ENCODE assay signal across 23 cellular contexts in genomic region chr10:114311023-114311422, GRCh38.
"Had no signal": no experiment of that assay in that cellular context is flagged by ENCODE, and none has a peak within 500 bp of the region (broad histone marks: within the 10 kb centered on the region; RNA-seq: fewer than 3 reads in every experiment).

No MANE protein-coding gene starts in this region.

- H3K4me3 ChIP-seq: ascending aorta, body of pancreas, K562, Peyer's patch, SJSA1 had no signal

- H3K36me3 ChIP-seq: SJSA1 had no signal

- H3K27me3 ChIP-seq: ascending aorta, body of pancreas, Peyer's patch, SJSA1 had no signal

- H3K9me3 ChIP-seq: ascending aorta, body of pancreas, Peyer's patch, SJSA1 had no signal

- ATAC-seq: activated CD8-positive, alpha-beta T cell treated with anti-CD3 and anti-CD28 coated beads for 36 hours; activated naive CD4-positive, alpha-beta T cell treated with anti-CD3 and anti-CD28 coated beads, Interleukin-2, amount 50 U/mL, for 72 hours; activated naive CD8-positive, alpha-beta T cell treated with anti-CD3 and anti-CD28 coated beads, Interleukin-2, amount 50 U/mL, for 24 hours; body of pancreas; K562; SK-N-SH treated with all-trans-retinoic acid at 6 μM for 48 hours had no signal

- H3K4me1 ChIP-seq: body of pancreas, Peyer's patch had no signal

- H3K27ac ChIP-seq: ascending aorta, body of pancreas, Peyer's patch, SJSA1 had no signal

- DNase-seq: activated CD4-positive, alpha-beta T cell treated with anti-CD3 and anti-CD28 coated beads for 4 hours; activated CD8-positive, alpha-beta memory T cell treated with anti-CD3 and anti-CD28 coated beads, Interleukin-2, amount 50 U/mL, for 4 hours; activated CD8-positive, alpha-beta T cell treated with anti-CD3 and anti-CD28 coated beads for 36 hours; activated naive CD4-positive, alpha-beta T cell treated with Interleukin-2 at 50 U/mL for 16 hours; activated naive CD8-positive, alpha-beta T cell treated with anti-CD3 and anti-CD28 coated beads, Interleukin-2, amount 50 U/mL, for 24 hours; amniotic stem cell; body of pancreas; Karpas-422; MM.1S; NCI-H1105; NCI-H1436; NCI-H1694 treated with DMSO at 0.1 percent for 48 hours; NCI-H2029 treated with DMSO at 0.1 percent for 48 hours; NCI-H510A treated with DMSO at 0.1 percent for 48 hours; NCI-H69; NK-92 treated with Interleukin-12 subunit alpha and Interleukin-12 subunit beta, amount 100 ng/mL, for 24 hours; Peyer's patch; SHP77 had no signal
